ENCODE assay signal across 8 cellular contexts in genomic region chr2:85754313-85755095, GRCh38. TPM values are rescaled to one million over a fixed set of nuclear protein-coding genes. Genes with fewer than 3 reads are reported as not detected.
DNase-seq lines count a peak whose midpoint lies in the region; ATAC-seq and TF ChIP-seq lines count a peak whose summit lies in the region.

No MANE protein-coding gene starts in this region.

- no peaks in the 10 kb centered on the region for H3K36me3 Mint-ChIP-seq in activated CD4-positive, alpha-beta T cell treated with anti-CD3 and anti-CD28 coated beads, Interleukin-2, amount 10 ng/mL, durations not matched to agents 7 days and 5 days (ENCODE audit: low read depth)
- no peaks in the 10 kb centered on the region for H3K36me3 Mint-ChIP-seq in neural crest cell (ENCODE audit: low read depth)

- H3K4me1 ChIP-seq in BE2C (peaks cover 18% of the 10 kb centered on the region), IMR-90 (ENCODE audit: control insufficient read depth, insufficient read depth, low read length) (peaks cover 22% of the 10 kb centered on the region), fibroblast of lung (ENCODE audit: control insufficient read depth, extremely low read depth, insufficient read depth, low read length) (peaks cover 15% of the 10 kb centered on the region)

- POLR2A ChIA-PET in IMR-90 (lab: Charles Lee; ENCODE audit: unreplicated experiment), result interaction anchor here (0.9 kb wide), 1 partner anchor 17 kb away, joined by 3 read pairs; no protein-coding TSS in a partner anchor
- POLR2A ChIA-PET in activated CD4-positive, alpha-beta T cell treated with anti-CD3 and anti-CD28 coated beads, Interleukin-2, amount 10 ng/mL, durations not matched to agents 7 days and 5 days (lab: Charles Lee), result interaction anchor here (0.5 kb wide), 1 partner anchor 340 kb away, joined by 4 read pairs; no protein-coding TSS in a partner anchor

- peak overlapping the region; percentile 87; the same call in 2 of the 3 replicates for H2BK15ac ChIP-seq in IMR-90 (ENCODE audit: low read depth, low read length)

- in situ Hi-C loops in IMR-90 (cut with MboI; ENCODE audit: low sequenced_read_pairs), result no loop called here

- H3K14ac ChIP-seq in IMR-90 (replicated peaks; ENCODE audit: low read depth, low read length), result peak overlapping the region; percentile 94

- peak overlapping the region; percentile 86 for H4K91ac ChIP-seq in IMR-90 (ENCODE audit: insufficient read depth, low read depth, low read length)

- H3K79me2 ChIP-seq in fibroblast of lung (ENCODE audit: control insufficient read depth, insufficient read depth, low read length), result peaks cover 45% of the 10 kb centered on the region

- H3K9me1 ChIP-seq in IMR-90 (ENCODE audit: insufficient read depth, low read length), result peaks cover 4% of the 10 kb centered on the region; the same call in 1 of the 2 replicates

- H3K36me3 ChIP-seq in BE2C (no peaks in the 10 kb centered on the region), IMR-90 (ENCODE audit: control insufficient read depth, insufficient read depth, low read length) (peaks cover 15% of the 10 kb centered on the region), fibroblast of lung (ENCODE audit: control insufficient read depth, insufficient read depth, low read length) (peaks cover 7% of the 10 kb centered on the region)

- no peak overlapping the region for H2BK20ac ChIP-seq in IMR-90 (ENCODE audit: low read depth, low read length)

- peaks cover 14% of the 10 kb centered on the region for H3K4me1 Mint-ChIP-seq in activated CD4-positive, alpha-beta T cell treated with anti-CD3 and anti-CD28 coated beads, Interleukin-2, amount 10 ng/mL, durations not matched to agents 7 days and 5 days
- peaks cover 32% of the 10 kb centered on the region for H3K4me1 Mint-ChIP-seq in neural crest cell

- WGBS in IMR-90 (ENCODE audit: extremely low coverage in 2 of 2, insufficient read length in 1 of 2), 2 experiments, result 1% methylated on average over 54 of the region's 93 CpGs; no CpG with 5 or more reads in 1 of the 2 experiments

- no peaks in the 10 kb centered on the region for H3K27me3 ChIP-seq in BE2C
- no peaks in the 10 kb centered on the region; the same call in 1 of the 2 replicates for H3K27me3 ChIP-seq in IMR-90 (ENCODE audit: control insufficient read depth, insufficient read depth, low read length)
- no peaks in the 10 kb centered on the region for H3K27me3 ChIP-seq in fibroblast of lung (ENCODE audit: control insufficient read depth, insufficient read depth, low read length)

- DNase-seq in BE2C (peak; percentile 40), IMR-90 (peak; percentile 39), fibroblast of lung (ENCODE audit: low read depth in 2 of 2) (peak; percentile 54 to 63), neural crest cell (ENCODE audit: low read depth, low spot score) (peak; percentile 71), ureter (ENCODE audit: low spot score) (no peak)
- peak; percentile 39 for DNase-seq in activated CD4-positive, alpha-beta T cell treated with anti-CD3 and anti-CD28 coated beads, Interleukin-2, amount 10 ng/mL, durations not matched to agents 7 days and 5 days

- H4K8ac ChIP-seq in IMR-90 (ENCODE audit: low read depth in 2 of 2, low read length in 2 of 2), result peak overlapping the region; percentile 42 to 45; a peak in 2 of 4 replicates

- CTCF ChIA-PET in IMR-90 (lab: Yijun Ruan, JAX), result interaction anchor here (3.3 kb wide), 1 partner anchor 60 kb away, joined by 12 read pairs; no protein-coding TSS in a partner anchor
- CTCF ChIA-PET in activated CD4-positive, alpha-beta T cell treated with anti-CD3 and anti-CD28 coated beads, Interleukin-2, amount 10 ng/mL, durations not matched to agents 7 days and 5 days (lab: Charles Lee), result interaction anchor here (1.3 to 5.8 kb wide), 5 partner anchors 15 to 77 kb away, joined by 3 to 33 read pairs (median 5); no protein-coding TSS in a partner anchor

- no peaks in the 10 kb centered on the region for H3K9me3 Mint-ChIP-seq in activated CD4-positive, alpha-beta T cell treated with anti-CD3 and anti-CD28 coated beads, Interleukin-2, amount 10 ng/mL, durations not matched to agents 7 days and 5 days
- no peaks in the 10 kb centered on the region for H3K9me3 Mint-ChIP-seq in neural crest cell

- peak overlapping the region; percentile 91 for H3K9ac ChIP-seq in IMR-90 (ENCODE audit: low read depth, low read length)
- peak overlapping the region; percentile 94 for H3K9ac ChIP-seq in fibroblast of lung (ENCODE audit: insufficient read depth, low read length)

- peak overlapping the region; percentile 90 for H2BK120ac ChIP-seq in IMR-90 (ENCODE audit: low read depth, low read length)

- TF ChIP-seq POLR2A in IMR-90 (IDR thresholded peaks at IDR 0.05; ENCODE audit: low read depth, low read length), result no peak

- H3K27ac ChIP-seq in IMR-90 (ENCODE audit: insufficient read depth, low read length), result peak overlapping the region; percentile 91
- H3K27ac ChIP-seq in fibroblast of lung (ENCODE audit: insufficient read depth, low read length), result peak overlapping the region; percentile 85

- peak overlapping the region; percentile 94; the same call in 1 of the 2 replicates for H2AK5ac ChIP-seq in IMR-90 (ENCODE audit: low read depth, low read length)

- H3K79me1 ChIP-seq in IMR-90 (ENCODE audit: low read depth in 1 of 2, low read length in 2 of 2), result peaks cover 5 to 48% of the 10 kb centered on the region in 2 experiments; a peak in 3 of 4 replicates

- H3K9me3 ChIP-seq in BE2C (no peaks in the 10 kb centered on the region), IMR-90 (ENCODE audit: control insufficient read depth, insufficient read depth, low read length) (no peaks in the 10 kb centered on the region), fibroblast of lung (ENCODE audit: control insufficient read depth, insufficient read depth, low read depth, low read length) (no peaks in the 10 kb centered on the region)

- peak overlapping the region; percentile 88; the same call in 1 of the 2 replicates for H3K18ac ChIP-seq in IMR-90 (ENCODE audit: low read depth, low read length)

- H2AFZ ChIP-seq in IMR-90 (replicated peaks; ENCODE audit: low read length, poor library complexity) (peak overlapping the region; percentile 95), fibroblast of lung (ENCODE audit: low read length) (no peak overlapping the region)

- dilution Hi-C loops in IMR-90 (cut with HindIII; ENCODE audit: low sequenced_read_pairs, unreplicated experiment), result no loop called here

- H4K5ac ChIP-seq in IMR-90 (ENCODE audit: low read depth, low read length), result peak overlapping the region; percentile 76

- TF ChIP-seq RAD21 in IMR-90 (IDR thresholded peaks at IDR 0.05; ENCODE audit: low read length), result 0 out of 2 replicates have a peak, but pooled peaks have one; percentile 6

- no peak overlapping the region for H3K27ac Mint-ChIP-seq in activated CD4-positive, alpha-beta T cell treated with anti-CD3 and anti-CD28 coated beads, Interleukin-2, amount 10 ng/mL, durations not matched to agents 7 days and 5 days
- H3K27ac Mint-ChIP-seq in neural crest cell (ENCODE audit: unreplicated experiment), result no peak overlapping the region

- peak overlapping the region; percentile 53 for H3K4me3 ChIP-seq in BE2C (ENCODE audit: low read depth, low read length)
- peak overlapping the region; percentile 97 for H3K4me3 ChIP-seq in IMR-90 (ENCODE audit: insufficient read depth, low read depth, low read length)
- peak overlapping the region; percentile 83 to 96 (median 94) for H3K4me3 ChIP-seq in fibroblast of lung (replicated peaks in 1 of 4; ENCODE audit: control extremely low read depth in 1 of 4, insufficient read depth in 1 of 4, low read depth in 3 of 4, low read length in 4 of 4)

- H2BK5ac ChIP-seq in IMR-90 (ENCODE audit: low read depth, low read length, poor library complexity, severe bottlenecking), result peak overlapping the region; percentile 74

- peaks cover 68% of the 10 kb centered on the region for H3K27me3 Mint-ChIP-seq in activated CD4-positive, alpha-beta T cell treated with anti-CD3 and anti-CD28 coated beads, Interleukin-2, amount 10 ng/mL, durations not matched to agents 7 days and 5 days
- H3K27me3 Mint-ChIP-seq in neural crest cell (ENCODE audit: low read depth), result peaks cover 52% of the 10 kb centered on the region

- peak overlapping the region; percentile 93 for H3K4ac ChIP-seq in IMR-90 (ENCODE audit: low read depth, low read length)

- peak overlapping the region; percentile 93 for H2AK9ac ChIP-seq in IMR-90 (replicated peaks; ENCODE audit: low read depth, low read length, poor library complexity)

- peak overlapping the region; percentile 93 for H3K23ac ChIP-seq in IMR-90 (ENCODE audit: low read depth, low read length)

- ATAC-seq in IMR-90 (ENCODE audit: low read depth), result peak; percentile 10
- ATAC-seq in GM21367 (IDR thresholded peaks at IDR 0.05; ENCODE audit: unreplicated experiment), result no peak
- no peak for ATAC-seq in GM21723 (IDR thresholded peaks at IDR 0.05; ENCODE audit: unreplicated experiment)

- H4K20me1 ChIP-seq in IMR-90 (ENCODE audit: insufficient read depth, low read length) (peaks cover 40% of the 10 kb centered on the region), fibroblast of lung (ENCODE audit: control insufficient read depth, extremely low read depth, insufficient read depth, low read length) (no peaks in the 10 kb centered on the region)

- peak overlapping the region; percentile 79; the same call in 1 of the 2 replicates for H3K56ac ChIP-seq in IMR-90 (ENCODE audit: extremely low read depth, insufficient read depth, low read length)

- peak overlapping the region; percentile 71 for H3K4me3 Mint-ChIP-seq in activated CD4-positive, alpha-beta T cell treated with anti-CD3 and anti-CD28 coated beads, Interleukin-2, amount 10 ng/mL, durations not matched to agents 7 days and 5 days
- H3K4me3 Mint-ChIP-seq in neural crest cell, result peak overlapping the region; percentile 94

- H3K4me2 ChIP-seq in IMR-90 (ENCODE audit: low read depth, low read length) (peak overlapping the region; percentile 83), fibroblast of lung (ENCODE audit: extremely low read depth, insufficient read depth, low read length) (peak overlapping the region; percentile 89)

- intact Hi-C loops in IMR-90 (cut with micrococcal nuclease), result loop anchor here (1.0 to 10.0 kb wide), 2 partner anchors 18 to 330 kb away; no protein-coding TSS in a partner anchor

- TF ChIP-seq CTCF in BE2C (IDR thresholded peaks at IDR 0.05; ENCODE audit: low read depth, low read length) (no peak), IMR-90 (conservative IDR thresholded peaks at IDR 0.05; ENCODE audit: low read depth, low read length) (no peak; the same call in 1 of the 2 replicates), fibroblast of lung (conservative IDR thresholded peaks at IDR 0.05 in 1 of 2, IDR thresholded peaks at IDR 0.05 in 1 of 2; ENCODE audit: low read depth in 1 of 2, low read length in 2 of 2) (no peak), neural crest cell (conservative IDR thresholded peaks at IDR 0.05) (peak; percentile 42)

- BruUV-seq in IMR-90 (replicated peaks; lab: Mats Ljungman, UMichigan), result no TSS peak

RNA-seq across cellular contexts. Expression of gene ATOH8, which starts 0.7 kb away (rescaled TPM):
- polyA plus RNA-seq in BE2C (2012; ENCODE audit: insufficient read depth, insufficient read length, low read depth), result 1.0 TPM
- total RNA-seq in IMR-90 (2012; rRNA removed) (7.8 and 7.9 TPM in 2 replicates), fibroblast of lung (19.0 and 19.2 TPM in 2 replicates), neural crest cell (6.9 and 7.7 TPM in 2 replicates), ureter (21.8 TPM)
- polyA plus RNA-seq in IMR-90 (2012; rRNA removed) (9.0 and 11.2 TPM in 2 replicates), fibroblast of lung (5.6 and 7.1 TPM in 2 replicates)
- polyA plus RNA-seq in IMR-90 (2012; cell fraction: cytosol; rRNA removed), result 6.2 and 7.6 TPM in 2 replicates
- polyA plus RNA-seq in IMR-90 (2012; cell fraction: nucleus; rRNA removed; ENCODE audit: low replicate concordance), result 5.0 and 13.0 TPM in 2 replicates
- total RNA-seq in activated CD4-positive, alpha-beta T cell treated with anti-CD3 and anti-CD28 coated beads, Interleukin-2, amount 10 ng/mL, durations not matched to agents 7 days and 5 days, result under 1 TPM; 0.10 to 0.12 TPM
- 11.7 and 17.4 TPM in 2 replicates for polyA plus RNA-seq in fibroblast of lung (2012)
- polyA minus RNA-seq in fibroblast of lung (ENCODE audit: low replicate concordance), result 12.8 and 15.6 TPM in 2 replicates
